8 cellular contexts compared by ENCODE assay signal in genomic region chr11:15650105-15650938, GRCh38.
A peak's percentile ranks its signal among the peaks of the same experiment; 100 is the strongest.
DNase-seq lines count a peak whose midpoint lies in the region; TF ChIP-seq lines count a peak whose summit lies in the region.

No MANE protein-coding gene starts in this region.

- H4K5ac ChIP-seq in H9 (ENCODE audit: insufficient read length, low read depth, low read length), result no peak overlapping the region

- no peak overlapping the region for H3K56ac ChIP-seq in H9 (ENCODE audit: insufficient read length, low read depth, low read length)

- H3K9me3 Mint-ChIP-seq in H9 (no peaks in the 10 kb centered on the region; a peak in 1 of 5 replicates), osteocyte (ENCODE audit: unreplicated experiment) (no peaks in the 10 kb centered on the region)
- H3K9me3 Mint-ChIP-seq in activated naive CD8-positive, alpha-beta T cell (ENCODE audit: low read depth), result no peaks in the 10 kb centered on the region

- H2AFZ ChIP-seq in H9 (ENCODE audit: low read length) (no peak overlapping the region), Loucy (ENCODE audit: low read length) (peak overlapping the region; percentile 83)

- H3K79me2 ChIP-seq in H9 (ENCODE audit: insufficient read depth, low read length), result no peaks in the 10 kb centered on the region
- H3K79me2 ChIP-seq in Loucy (ENCODE audit: insufficient read depth, low read length), result no peaks in the 10 kb centered on the region

- H3K4ac ChIP-seq in H9 (ENCODE audit: low read depth, low read length), result no peak overlapping the region

- H3K9me3 ChIP-seq in H9 (ENCODE audit: control insufficient read depth, low read depth, low read length) (no peaks in the 10 kb centered on the region), Loucy (ENCODE audit: insufficient read depth, low read depth, low read length) (no peaks in the 10 kb centered on the region), thymus (ENCODE audit: control insufficient read depth) (no peaks in the 10 kb centered on the region)

- no peaks in the 10 kb centered on the region for H3K23me2 ChIP-seq in H9 (ENCODE audit: insufficient read length, low read depth, low read length, poor library complexity, severe bottlenecking)

- intact Hi-C loops in head of caudate nucleus (cut with DNase I), result loop anchor here (10.0 kb wide), 1 partner anchor 154 kb away; no protein-coding TSS in a partner anchor

- peak overlapping the region; percentile 44 for H3K18ac ChIP-seq in H9 (ENCODE audit: insufficient read length, low read depth, low read length)

- H3K4me3 Mint-ChIP-seq in H9 (peak overlapping the region in 1 of 2 experiments; percentile 46; a peak in 2 of 5 replicates), osteocyte (ENCODE audit: unreplicated experiment) (peak overlapping the region; percentile 37)
- H3K4me3 Mint-ChIP-seq in activated naive CD8-positive, alpha-beta T cell, result peak overlapping the region; percentile 54

- H3K27ac ChIP-seq in H9 (ENCODE audit: insufficient read length, low read depth, low read length) (no peak overlapping the region), thymus (ENCODE audit: low read depth) (no peak overlapping the region)

- DNase-seq in GDM1 (lab: John Stamatoyannopoulos, UW) (peak; percentile 66), H9 (peak; percentile 96), SK-N-DZ (ENCODE audit: low spot score) (peak; percentile 87), head of caudate nucleus (peak; percentile 77 to 94 (median 90)), osteocyte (ENCODE audit: extremely low spot score, unreplicated experiment) (peak; percentile 99)

- H3F3A ChIP-seq in Loucy (ENCODE audit: low read depth), result no peaks in the 10 kb centered on the region

- no peak overlapping the region for H2BK12ac ChIP-seq in H9 (ENCODE audit: insufficient read length, low read depth, low read length)

- H3K27ac Mint-ChIP-seq in H9 (peak overlapping the region in 1 of 3 experiments; percentile 72; a peak in 1 of 7 replicates), osteocyte (ENCODE audit: unreplicated experiment) (peak overlapping the region; percentile 71)
- H3K27ac Mint-ChIP-seq in activated naive CD8-positive, alpha-beta T cell, result no peak overlapping the region

- no peak overlapping the region for H3T11ph ChIP-seq in H9 (ENCODE audit: low read length)

- no peak overlapping the region for H3K9ac ChIP-seq in H9 (ENCODE audit: extremely low read depth, insufficient read length, low read length)
- H3K9ac ChIP-seq in Loucy (ENCODE audit: low read depth, low read length, poor library complexity, severe bottlenecking), result no peak overlapping the region

- no peaks in the 10 kb centered on the region for H3K79me1 ChIP-seq in H9 (ENCODE audit: insufficient read depth, low read depth, low read length, poor library complexity, severe bottlenecking)

- no peaks in the 10 kb centered on the region for H3K9me2 ChIP-seq in Loucy (replicated peaks; ENCODE audit: low read depth, low read length)

- no CpG with 5 or more reads among the region's 41 CpGs for WGBS in H9 (ENCODE audit: extremely low coverage, insufficient read length, low lambda C conversion rate)
- WGBS in thymus, result 3% methylated on average over 41 of the region's 41 CpGs

- no peaks in the 10 kb centered on the region; the same call in 1 of the 2 replicates for H3K4me1 ChIP-seq in H9 (ENCODE audit: insufficient read depth, low read length)
- H3K4me1 ChIP-seq in Loucy (ENCODE audit: insufficient read depth, low read length, poor library complexity, severe bottlenecking), result no peaks in the 10 kb centered on the region
- H3K4me1 ChIP-seq in thymus (ENCODE audit: control insufficient read depth, insufficient read depth, low read length), result no peaks in the 10 kb centered on the region

- no peak overlapping the region for H3K14ac ChIP-seq in H9 (ENCODE audit: insufficient read depth, low read length)

- peak overlapping the region; percentile 46 for H3K4me3 ChIP-seq in Loucy (ENCODE audit: low read length, poor library complexity, severe bottlenecking)
- H3K4me3 ChIP-seq in thymus (ENCODE audit: low read length), result peak overlapping the region; percentile 34

- H3K36me3 ChIP-seq in Loucy (ENCODE audit: insufficient read depth, low read length) (no peaks in the 10 kb centered on the region), thymus (ENCODE audit: control insufficient read depth, insufficient read depth) (no peaks in the 10 kb centered on the region)

- H3K27me3 ChIP-seq in H9 (ENCODE audit: insufficient read depth, low read length) (no peaks in the 10 kb centered on the region), Loucy (ENCODE audit: insufficient read depth, low read length, poor library complexity, severe bottlenecking) (no peaks in the 10 kb centered on the region), thymus (ENCODE audit: control insufficient read depth, insufficient read depth) (peaks cover 7% of the 10 kb centered on the region)

- H3K4me2 ChIP-seq in H9 (ENCODE audit: insufficient read depth, insufficient read length, low read length) (peak overlapping the region; percentile 8), Loucy (ENCODE audit: low read depth, low read length, poor library complexity, severe bottlenecking) (peak overlapping the region; percentile 64)

- H4K20me1 ChIP-seq in H9 (ENCODE audit: control insufficient read depth, insufficient read depth, insufficient read length) (no peaks in the 10 kb centered on the region), Loucy (ENCODE audit: insufficient read depth, low read length, poor library complexity, severe bottlenecking) (no peaks in the 10 kb centered on the region)

- no peak overlapping the region for H2BK5ac ChIP-seq in H9 (ENCODE audit: insufficient read length, low read length)

- H3K4me1 Mint-ChIP-seq in H9, result peaks cover 9 to 20% of the 10 kb centered on the region in 2 experiments
- H3K4me1 Mint-ChIP-seq in activated naive CD8-positive, alpha-beta T cell (ENCODE audit: low read depth), result peaks cover 5% of the 10 kb centered on the region
- peaks cover 20% of the 10 kb centered on the region for H3K4me1 Mint-ChIP-seq in osteocyte (ENCODE audit: unreplicated experiment)

- no peak overlapping the region for H4K91ac ChIP-seq in H9 (ENCODE audit: insufficient read length, low read depth, low read length)

- H3K27me3 Mint-ChIP-seq in H9 (ENCODE audit: low read depth) (peaks cover 2% of the 10 kb centered on the region; the same call in 1 of the 2 replicates), osteocyte (ENCODE audit: unreplicated experiment) (peaks cover 5% of the 10 kb centered on the region)
- peaks cover 18% of the 10 kb centered on the region for H3K27me3 Mint-ChIP-seq in activated naive CD8-positive, alpha-beta T cell

- H3K23ac ChIP-seq in H9 (ENCODE audit: insufficient read length, low read depth, low read length), result no peak overlapping the region

- no peak overlapping the region for H2BK20ac ChIP-seq in H9 (ENCODE audit: low read depth, low read length, poor library complexity, severe bottlenecking)

- no peak overlapping the region for H4K8ac ChIP-seq in H9 (replicated peaks; ENCODE audit: insufficient read length, low read depth, low read length)

- H2BK15ac ChIP-seq in H9 (ENCODE audit: low read depth, low read length), result no peak overlapping the region

- no peak overlapping the region for H2AK5ac ChIP-seq in H9 (ENCODE audit: insufficient read length, low read length)

- H2BK120ac ChIP-seq in H9 (ENCODE audit: low read depth, low read length, poor library complexity, severe bottlenecking), result no peak overlapping the region

- TF ChIP-seq CTCF in H9 (conservative IDR thresholded peaks at IDR 0.05), result peak; percentile 97
- TF ChIP-seq CTCF in Loucy (conservative IDR thresholded peaks at IDR 0.05; ENCODE audit: low read length), result peak; percentile 78
- peak; percentile 98 for TF ChIP-seq CTCF in osteocyte (IDR thresholded peaks at IDR 0.05)

- H3K36me3 Mint-ChIP-seq in H9 (ENCODE audit: insufficient read depth in 1 of 3, low read depth in 3 of 3) (no peaks in the 10 kb centered on the region), osteocyte (ENCODE audit: unreplicated experiment) (no peaks in the 10 kb centered on the region)
- no peaks in the 10 kb centered on the region for H3K36me3 Mint-ChIP-seq in activated naive CD8-positive, alpha-beta T cell
